1 cellular context compared by ENCODE assay signal in the genomic region with DNA sequence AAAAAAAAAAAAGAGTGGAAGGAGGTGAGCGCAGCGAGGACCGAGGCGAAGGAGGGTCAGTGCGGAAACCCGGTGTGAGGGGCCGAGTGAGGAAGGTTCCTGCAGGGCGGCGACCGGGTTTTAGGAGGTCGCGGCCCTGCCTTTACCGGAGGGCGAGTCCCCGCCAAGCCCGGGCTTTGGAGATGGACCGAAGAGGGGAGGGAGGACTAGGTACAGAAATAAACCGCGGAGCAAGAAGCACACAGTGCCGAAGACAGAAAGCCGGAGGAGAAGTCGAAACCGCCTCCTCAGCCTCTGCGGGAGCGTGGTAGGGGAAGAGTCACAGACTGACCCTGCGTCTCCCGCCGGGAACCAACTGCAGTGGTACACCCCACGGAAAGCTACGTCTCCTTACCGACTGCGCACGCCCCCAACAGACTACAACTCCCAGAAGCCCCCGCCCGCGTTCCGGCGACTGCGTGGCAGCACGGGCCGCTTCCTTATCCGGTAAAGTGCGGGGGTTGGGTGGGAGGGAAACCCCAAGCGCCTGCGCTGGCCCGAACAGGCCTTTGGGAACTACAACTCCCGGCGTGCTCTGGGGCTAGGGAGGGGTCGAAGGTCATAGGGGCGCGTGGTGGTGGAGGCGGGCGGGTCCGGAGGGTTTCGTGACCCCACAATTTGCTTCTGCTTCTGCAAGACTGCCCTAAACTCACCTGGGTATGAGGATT.
TF ChIP-seq lines count a peak whose summit lies in the region.

Gene NFXL1, minus strand, starts transcription at position 365 of the 707 bp plus-strand sequence. CDS start 380 bp downstream, outside the sequence.

TF ChIP-seq in HepG2, 621 proteins besides CTCF, POLR2A, EP300 and RAD21 (continued from another document and continues in another):
- no peak for TF ChIP-seq ZNF609 (CRISPR knock-in tag; IDR thresholded peaks at IDR 0.05; ENCODE audit: borderline replicate concordance)
- TF ChIP-seq, protein P1, sequence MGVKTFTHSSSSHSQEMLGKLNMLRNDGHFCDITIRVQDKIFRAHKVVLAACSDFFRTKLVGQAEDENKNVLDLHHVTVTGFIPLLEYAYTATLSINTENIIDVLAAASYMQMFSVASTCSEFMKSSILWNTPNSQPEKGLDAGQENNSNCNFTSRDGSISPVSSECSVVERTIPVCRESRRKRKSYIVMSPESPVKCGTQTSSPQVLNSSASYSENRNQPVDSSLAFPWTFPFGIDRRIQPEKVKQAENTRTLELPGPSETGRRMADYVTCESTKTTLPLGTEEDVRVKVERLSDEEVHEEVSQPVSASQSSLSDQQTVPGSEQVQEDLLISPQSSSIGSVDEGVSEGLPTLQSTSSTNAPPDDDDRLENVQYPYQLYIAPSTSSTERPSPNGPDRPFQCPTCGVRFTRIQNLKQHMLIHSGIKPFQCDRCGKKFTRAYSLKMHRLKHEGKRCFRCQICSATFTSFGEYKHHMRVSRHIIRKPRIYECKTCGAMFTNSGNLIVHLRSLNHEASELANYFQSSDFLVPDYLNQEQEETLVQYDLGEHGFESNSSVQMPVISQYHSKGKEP (CRISPR knock-in tag; IDR thresholded peaks at IDR 0.05) = no peak
- TF ChIP-seq PHF5A (CRISPR knock-in tag; IDR thresholded peaks at IDR 0.05; ENCODE audit: low read depth, unreplicated experiment) = no peak
- peak; percentile 48; the same call in 1 of the 2 replicates for TF ChIP-seq HOXA3 (CRISPR knock-in tag; IDR thresholded peaks at IDR 0.05)
- TF ChIP-seq CHCHD3 (CRISPR knock-in tag; IDR thresholded peaks at IDR 0.05) = 0 out of 2 replicates have a peak, but pooled peaks have one; percentile 66
- TF ChIP-seq, protein P2, sequence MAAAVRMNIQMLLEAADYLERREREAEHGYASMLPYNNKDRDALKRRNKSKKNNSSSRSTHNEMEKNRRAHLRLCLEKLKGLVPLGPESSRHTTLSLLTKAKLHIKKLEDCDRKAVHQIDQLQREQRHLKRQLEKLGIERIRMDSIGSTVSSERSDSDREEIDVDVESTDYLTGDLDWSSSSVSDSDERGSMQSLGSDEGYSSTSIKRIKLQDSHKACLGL (CRISPR knock-in tag; IDR thresholded peaks at IDR 0.05) = no peak
- peak; percentile 45; the same call in 1 of the 2 replicates for TF ChIP-seq ZNF510 (CRISPR knock-in tag; IDR thresholded peaks at IDR 0.05; ENCODE audit: low read depth)
- TF ChIP-seq CEBPZ (IDR thresholded peaks at IDR 0.05; ENCODE audit: low read length) = no peak
- 0 out of 2 replicates have a peak, but pooled peaks have one; percentile 8 for TF ChIP-seq MIER2 (CRISPR knock-in tag; IDR thresholded peaks at IDR 0.05)
- TF ChIP-seq ZNF691 (CRISPR knock-in tag; IDR thresholded peaks at IDR 0.05; ENCODE audit: borderline replicate concordance, low read depth) = 0 out of 2 replicates have a peak, but pooled peaks have one; percentile 4
- TF ChIP-seq ZMAT3 (CRISPR knock-in tag; conservative IDR thresholded peaks at IDR 0.05) = 0 out of 2 replicates have a peak, but pooled peaks have one; percentile 44
- TF ChIP-seq THAP11 (CRISPR knock-in tag; IDR thresholded peaks at IDR 0.05) = peak; percentile 99
- no peak for TF ChIP-seq ZNF138 (CRISPR knock-in tag; IDR thresholded peaks at IDR 0.05; ENCODE audit: low read depth)
- 0 out of 2 replicates have a peak, but pooled peaks have one; percentile 36 for TF ChIP-seq ZNF225 (CRISPR knock-in tag; IDR thresholded peaks at IDR 0.05)
- TF ChIP-seq, protein P3, sequence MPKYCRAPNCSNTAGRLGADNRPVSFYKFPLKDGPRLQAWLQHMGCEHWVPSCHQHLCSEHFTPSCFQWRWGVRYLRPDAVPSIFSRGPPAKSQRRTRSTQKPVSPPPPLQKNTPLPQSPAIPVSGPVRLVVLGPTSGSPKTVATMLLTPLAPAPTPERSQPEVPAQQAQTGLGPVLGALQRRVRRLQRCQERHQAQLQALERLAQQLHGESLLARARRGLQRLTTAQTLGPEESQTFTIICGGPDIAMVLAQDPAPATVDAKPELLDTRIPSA (CRISPR knock-in tag; IDR thresholded peaks at IDR 0.05; ENCODE audit: borderline replicate concordance) = no peak; the same call in 1 of the 2 replicates
- TF ChIP-seq HOXD1 (CRISPR knock-in tag; IDR thresholded peaks at IDR 0.05) = peak; percentile 51; the same call in 1 of the 2 replicates
- TF ChIP-seq SATB2 (CRISPR knock-in tag; IDR thresholded peaks at IDR 0.05) = no peak
- 0 out of 2 replicates have a peak, but pooled peaks have one; percentile 50 for TF ChIP-seq ZNF546 (CRISPR knock-in tag; conservative IDR thresholded peaks at IDR 0.05)
- TF ChIP-seq MEIS1 (CRISPR knock-in tag; IDR thresholded peaks at IDR 0.05; ENCODE audit: borderline replicate concordance) = no peak
- peak; percentile 85 for TF ChIP-seq GABPA (IDR thresholded peaks at IDR 0.05; ENCODE audit: low read depth, low read length)
- peak; percentile 97 for TF ChIP-seq GABPA (CRISPR knock-in tag; IDR thresholded peaks at IDR 0.05; ENCODE audit: low read depth)
- TF ChIP-seq FOXK1 (CRISPR knock-in tag; IDR thresholded peaks at IDR 0.05; ENCODE audit: borderline replicate concordance, low read depth) = peak; percentile 62; the same call in 1 of the 2 replicates
- 0 out of 2 replicates have a peak, but pooled peaks have one; percentile 10 for TF ChIP-seq TMF1 (CRISPR knock-in tag; IDR thresholded peaks at IDR 0.05; ENCODE audit: low read depth)
- TF ChIP-seq YEATS4 (CRISPR knock-in tag; IDR thresholded peaks at IDR 0.05; ENCODE audit: borderline replicate concordance) = no peak; the same call in 1 of the 2 replicates
- 0 out of 2 replicates have a peak, but pooled peaks have one; percentile 27 for TF ChIP-seq ETV6 (CRISPR knock-in tag; conservative IDR thresholded peaks at IDR 0.05)
- peak; percentile 39 for TF ChIP-seq XRCC5 (optimal IDR thresholded peaks at IDR 0.05; ENCODE audit: low read length)
- TF ChIP-seq PHF8 (CRISPR knock-in tag; IDR thresholded peaks at IDR 0.05) = peak; percentile 95
- TF ChIP-seq ZNF556 (CRISPR knock-in tag; IDR thresholded peaks at IDR 0.05; ENCODE audit: borderline replicate concordance) = no peak
- TF ChIP-seq, protein P4, sequence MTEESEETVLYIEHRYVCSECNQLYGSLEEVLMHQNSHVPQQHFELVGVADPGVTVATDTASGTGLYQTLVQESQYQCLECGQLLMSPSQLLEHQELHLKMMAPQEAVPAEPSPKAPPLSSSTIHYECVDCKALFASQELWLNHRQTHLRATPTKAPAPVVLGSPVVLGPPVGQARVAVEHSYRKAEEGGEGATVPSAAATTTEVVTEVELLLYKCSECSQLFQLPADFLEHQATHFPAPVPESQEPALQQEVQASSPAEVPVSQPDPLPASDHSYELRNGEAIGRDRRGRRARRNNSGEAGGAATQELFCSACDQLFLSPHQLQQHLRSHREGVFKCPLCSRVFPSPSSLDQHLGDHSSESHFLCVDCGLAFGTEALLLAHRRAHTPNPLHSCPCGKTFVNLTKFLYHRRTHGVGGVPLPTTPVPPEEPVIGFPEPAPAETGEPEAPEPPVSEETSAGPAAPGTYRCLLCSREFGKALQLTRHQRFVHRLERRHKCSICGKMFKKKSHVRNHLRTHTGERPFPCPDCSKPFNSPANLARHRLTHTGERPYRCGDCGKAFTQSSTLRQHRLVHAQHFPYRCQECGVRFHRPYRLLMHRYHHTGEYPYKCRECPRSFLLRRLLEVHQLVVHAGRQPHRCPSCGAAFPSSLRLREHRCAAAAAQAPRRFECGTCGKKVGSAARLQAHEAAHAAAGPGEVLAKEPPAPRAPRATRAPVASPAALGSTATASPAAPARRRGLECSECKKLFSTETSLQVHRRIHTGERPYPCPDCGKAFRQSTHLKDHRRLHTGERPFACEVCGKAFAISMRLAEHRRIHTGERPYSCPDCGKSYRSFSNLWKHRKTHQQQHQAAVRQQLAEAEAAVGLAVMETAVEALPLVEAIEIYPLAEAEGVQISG (CRISPR knock-in tag; IDR thresholded peaks at IDR 0.05) = peak; percentile 87
- TF ChIP-seq SP2 (CRISPR knock-in tag; IDR thresholded peaks at IDR 0.05) = 0 out of 2 replicates have a peak, but pooled peaks have one; percentile 18
- 0 out of 2 replicates have a peak, but pooled peaks have one; percentile 39 for TF ChIP-seq FOXA3 (CRISPR knock-in tag; IDR thresholded peaks at IDR 0.05)
- TF ChIP-seq AHR (CRISPR knock-in tag; IDR thresholded peaks at IDR 0.05) = no peak
- no peak for TF ChIP-seq POGZ (CRISPR knock-in tag; IDR thresholded peaks at IDR 0.05)
- no peak for TF ChIP-seq HMG20B (CRISPR knock-in tag; conservative IDR thresholded peaks at IDR 0.05)
- no peak; the same call in 1 of the 2 replicates for TF ChIP-seq ZBTB20 (CRISPR knock-in tag; IDR thresholded peaks at IDR 0.05; ENCODE audit: borderline replicate concordance, low read depth)
- no peak for TF ChIP-seq MTF1 (CRISPR knock-in tag; IDR thresholded peaks at IDR 0.05)
- peak; percentile 72 for TF ChIP-seq KMT2A (CRISPR knock-in tag; IDR thresholded peaks at IDR 0.05)
- TF ChIP-seq PLSCR1 (CRISPR knock-in tag; IDR thresholded peaks at IDR 0.05; ENCODE audit: borderline replicate concordance) = no peak
- TF ChIP-seq AKAP8 (CRISPR knock-in tag; IDR thresholded peaks at IDR 0.05) = 0 out of 2 replicates have a peak, but pooled peaks have one; percentile 35
- TF ChIP-seq, protein P5, sequence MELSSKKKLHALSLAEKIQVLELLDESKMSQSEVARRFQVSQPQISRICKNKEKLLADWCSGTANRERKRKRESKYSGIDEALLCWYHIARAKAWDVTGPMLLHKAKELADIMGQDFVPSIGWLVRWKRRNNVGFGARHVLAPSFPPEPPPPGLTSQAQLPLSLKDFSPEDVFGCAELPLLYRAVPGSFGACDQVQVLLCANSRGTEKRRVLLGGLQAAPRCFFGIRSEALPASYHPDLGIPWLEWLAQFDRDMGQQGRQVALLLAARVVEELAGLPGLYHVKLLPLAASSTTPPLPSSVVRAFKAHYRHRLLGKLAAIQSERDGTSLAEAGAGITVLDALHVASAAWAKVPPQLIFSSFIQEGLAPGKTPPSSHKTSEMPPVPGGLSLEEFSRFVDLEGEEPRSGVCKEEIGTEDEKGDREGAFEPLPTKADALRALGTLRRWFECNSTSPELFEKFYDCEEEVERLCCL (CRISPR knock-in tag; IDR thresholded peaks at IDR 0.05; ENCODE audit: borderline replicate concordance) = 0 out of 2 replicates have a peak, but pooled peaks have one; percentile 33
- peak; percentile 89 for TF ChIP-seq ELF3 (CRISPR knock-in tag; IDR thresholded peaks at IDR 0.05)
- TF ChIP-seq ONECUT2 (CRISPR knock-in tag; IDR thresholded peaks at IDR 0.05) = 0 out of 2 replicates have a peak, but pooled peaks have one; percentile 24
